1 cellular context compared by ENCODE assay signal in the genomic region with DNA sequence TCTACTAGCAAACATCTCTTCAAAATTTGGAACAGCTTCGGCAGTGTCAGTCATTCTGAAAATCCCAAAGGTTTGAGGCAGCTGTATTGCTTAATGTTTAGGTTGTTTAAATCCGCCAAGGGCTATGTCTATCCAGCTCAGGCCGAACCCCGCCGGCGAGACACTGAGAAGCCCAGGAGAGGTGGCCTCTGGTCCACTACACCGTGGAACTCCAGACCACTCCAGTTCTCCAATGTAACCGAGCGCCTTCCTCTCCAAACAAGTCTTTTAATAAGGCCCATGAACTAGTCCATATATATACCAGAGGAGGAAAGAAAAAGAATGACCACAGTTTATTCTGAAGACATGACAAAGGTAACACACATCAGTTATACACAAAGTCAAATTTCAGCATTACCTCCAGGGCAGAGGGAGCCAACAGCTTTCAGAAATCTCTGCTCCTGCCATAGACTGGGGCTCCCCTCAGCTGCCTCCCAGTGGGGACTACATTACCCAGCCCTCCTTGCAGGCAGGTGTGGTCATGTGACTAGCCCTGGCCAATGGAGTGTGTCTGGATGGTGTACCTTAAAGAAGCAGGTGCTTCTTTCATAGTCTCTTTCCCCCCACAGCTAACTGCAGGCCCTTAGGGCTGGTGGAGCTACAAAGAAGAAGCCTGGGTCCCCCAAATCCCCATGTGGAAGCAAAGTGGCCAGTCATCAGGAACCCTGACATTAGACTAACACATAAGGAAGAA.
A peak's percentile ranks its signal among the peaks of the same experiment; 100 is the strongest.
TF ChIP-seq lines count a peak whose summit lies in the region.

A gene (minus strand): TSS at position 255 of the 733 bp plus-strand sequence. CDS start 201 bp downstream, at position 54.

TF ChIP-seq in GM12878, 131 proteins besides CTCF, POLR2A, EP300 and RAD21 (continued from another document and continues in another):
- TF ChIP-seq, protein P1, sequence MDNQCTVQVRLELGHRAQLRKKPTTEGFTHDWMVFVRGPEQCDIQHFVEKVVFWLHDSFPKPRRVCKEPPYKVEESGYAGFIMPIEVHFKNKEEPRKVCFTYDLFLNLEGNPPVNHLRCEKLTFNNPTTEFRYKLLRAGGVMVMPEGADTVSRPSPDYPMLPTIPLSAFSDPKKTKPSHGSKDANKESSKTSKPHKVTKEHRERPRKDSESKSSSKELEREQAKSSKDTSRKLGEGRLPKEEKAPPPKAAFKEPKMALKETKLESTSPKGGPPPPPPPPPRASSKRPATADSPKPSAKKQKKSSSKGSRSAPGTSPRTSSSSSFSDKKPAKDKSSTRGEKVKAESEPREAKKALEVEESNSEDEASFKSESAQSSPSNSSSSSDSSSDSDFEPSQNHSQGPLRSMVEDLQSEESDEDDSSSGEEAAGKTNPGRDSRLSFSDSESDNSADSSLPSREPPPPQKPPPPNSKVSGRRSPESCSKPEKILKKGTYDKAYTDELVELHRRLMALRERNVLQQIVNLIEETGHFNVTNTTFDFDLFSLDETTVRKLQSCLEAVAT (IDR thresholded peaks at IDR 0.05), result no peak
- TF ChIP-seq, protein P2, sequence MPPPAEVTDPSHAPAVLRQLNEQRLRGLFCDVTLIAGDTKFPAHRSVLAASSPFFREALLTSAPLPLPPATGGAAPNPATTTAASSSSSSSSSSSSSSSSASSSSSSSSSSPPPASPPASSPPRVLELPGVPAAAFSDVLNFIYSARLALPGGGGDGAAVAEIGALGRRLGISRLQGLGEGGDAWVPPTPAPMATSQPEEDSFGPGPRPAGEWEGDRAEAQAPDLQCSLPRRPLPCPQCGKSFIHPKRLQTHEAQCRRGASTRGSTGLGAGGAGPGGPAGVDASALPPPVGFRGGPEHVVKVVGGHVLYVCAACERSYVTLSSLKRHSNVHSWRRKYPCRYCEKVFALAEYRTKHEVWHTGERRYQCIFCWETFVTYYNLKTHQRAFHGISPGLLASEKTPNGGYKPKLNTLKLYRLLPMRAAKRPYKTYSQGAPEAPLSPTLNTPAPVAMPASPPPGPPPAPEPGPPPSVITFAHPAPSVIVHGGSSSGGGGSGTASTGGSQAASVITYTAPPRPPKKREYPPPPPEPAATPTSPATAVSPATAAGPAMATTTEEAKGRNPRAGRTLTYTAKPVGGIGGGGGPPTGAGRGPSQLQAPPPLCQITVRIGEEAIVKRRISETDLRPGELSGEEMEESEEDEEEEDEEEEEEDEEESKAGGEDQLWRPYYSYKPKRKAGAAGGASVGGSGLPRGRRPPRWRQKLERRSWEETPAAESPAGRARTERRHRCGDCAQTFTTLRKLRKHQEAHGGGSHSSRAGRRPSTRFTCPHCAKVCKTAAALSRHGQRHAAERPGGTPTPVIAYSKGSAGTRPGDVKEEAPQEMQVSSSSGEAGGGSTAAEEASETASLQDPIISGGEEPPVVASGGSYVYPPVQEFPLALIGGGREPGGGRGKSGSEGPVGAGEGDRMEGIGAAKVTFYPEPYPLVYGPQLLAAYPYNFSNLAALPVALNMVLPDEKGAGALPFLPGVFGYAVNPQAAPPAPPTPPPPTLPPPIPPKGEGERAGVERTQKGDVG (CRISPR knock-in tag; IDR thresholded peaks at IDR 0.05), result no peak
- TF ChIP-seq, protein P3, sequence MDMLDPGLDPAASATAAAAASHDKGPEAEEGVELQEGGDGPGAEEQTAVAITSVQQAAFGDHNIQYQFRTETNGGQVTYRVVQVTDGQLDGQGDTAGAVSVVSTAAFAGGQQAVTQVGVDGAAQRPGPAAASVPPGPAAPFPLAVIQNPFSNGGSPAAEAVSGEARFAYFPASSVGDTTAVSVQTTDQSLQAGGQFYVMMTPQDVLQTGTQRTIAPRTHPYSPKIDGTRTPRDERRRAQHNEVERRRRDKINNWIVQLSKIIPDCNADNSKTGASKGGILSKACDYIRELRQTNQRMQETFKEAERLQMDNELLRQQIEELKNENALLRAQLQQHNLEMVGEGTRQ (IDR thresholded peaks at IDR 0.05; ENCODE audit: borderline replicate concordance, low read depth, low read length), result peak; percentile 79
- TF ChIP-seq RELA (IDR thresholded peaks at IDR 0.05; ENCODE audit: borderline replicate concordance, partially characterized antibody), result no peak
- TF ChIP-seq, protein P4, sequence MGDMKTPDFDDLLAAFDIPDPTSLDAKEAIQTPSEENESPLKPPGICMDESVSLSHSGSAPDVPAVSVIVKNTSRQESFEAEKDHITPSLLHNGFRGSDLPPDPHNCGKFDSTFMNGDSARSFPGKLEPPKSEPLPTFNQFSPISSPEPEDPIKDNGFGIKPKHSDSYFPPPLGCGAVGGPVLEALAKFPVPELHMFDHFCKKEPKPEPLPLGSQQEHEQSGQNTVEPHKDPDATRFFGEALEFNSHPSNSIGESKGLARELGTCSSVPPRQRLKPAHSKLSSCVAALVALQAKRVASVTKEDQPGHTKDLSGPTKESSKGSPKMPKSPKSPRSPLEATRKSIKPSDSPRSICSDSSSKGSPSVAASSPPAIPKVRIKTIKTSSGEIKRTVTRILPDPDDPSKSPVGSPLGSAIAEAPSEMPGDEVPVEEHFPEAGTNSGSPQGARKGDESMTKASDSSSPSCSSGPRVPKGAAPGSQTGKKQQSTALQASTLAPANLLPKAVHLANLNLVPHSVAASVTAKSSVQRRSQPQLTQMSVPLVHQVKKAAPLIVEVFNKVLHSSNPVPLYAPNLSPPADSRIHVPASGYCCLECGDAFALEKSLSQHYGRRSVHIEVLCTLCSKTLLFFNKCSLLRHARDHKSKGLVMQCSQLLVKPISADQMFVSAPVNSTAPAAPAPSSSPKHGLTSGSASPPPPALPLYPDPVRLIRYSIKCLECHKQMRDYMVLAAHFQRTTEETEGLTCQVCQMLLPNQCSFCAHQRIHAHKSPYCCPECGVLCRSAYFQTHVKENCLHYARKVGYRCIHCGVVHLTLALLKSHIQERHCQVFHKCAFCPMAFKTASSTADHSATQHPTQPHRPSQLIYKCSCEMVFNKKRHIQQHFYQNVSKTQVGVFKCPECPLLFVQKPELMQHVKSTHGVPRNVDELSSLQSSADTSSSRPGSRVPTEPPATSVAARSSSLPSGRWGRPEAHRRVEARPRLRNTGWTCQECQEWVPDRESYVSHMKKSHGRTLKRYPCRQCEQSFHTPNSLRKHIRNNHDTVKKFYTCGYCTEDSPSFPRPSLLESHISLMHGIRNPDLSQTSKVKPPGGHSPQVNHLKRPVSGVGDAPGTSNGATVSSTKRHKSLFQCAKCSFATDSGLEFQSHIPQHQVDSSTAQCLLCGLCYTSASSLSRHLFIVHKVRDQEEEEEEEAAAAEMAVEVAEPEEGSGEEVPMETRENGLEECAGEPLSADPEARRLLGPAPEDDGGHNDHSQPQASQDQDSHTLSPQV (IDR thresholded peaks at IDR 0.05), result no peak
- TF ChIP-seq, protein P5, sequence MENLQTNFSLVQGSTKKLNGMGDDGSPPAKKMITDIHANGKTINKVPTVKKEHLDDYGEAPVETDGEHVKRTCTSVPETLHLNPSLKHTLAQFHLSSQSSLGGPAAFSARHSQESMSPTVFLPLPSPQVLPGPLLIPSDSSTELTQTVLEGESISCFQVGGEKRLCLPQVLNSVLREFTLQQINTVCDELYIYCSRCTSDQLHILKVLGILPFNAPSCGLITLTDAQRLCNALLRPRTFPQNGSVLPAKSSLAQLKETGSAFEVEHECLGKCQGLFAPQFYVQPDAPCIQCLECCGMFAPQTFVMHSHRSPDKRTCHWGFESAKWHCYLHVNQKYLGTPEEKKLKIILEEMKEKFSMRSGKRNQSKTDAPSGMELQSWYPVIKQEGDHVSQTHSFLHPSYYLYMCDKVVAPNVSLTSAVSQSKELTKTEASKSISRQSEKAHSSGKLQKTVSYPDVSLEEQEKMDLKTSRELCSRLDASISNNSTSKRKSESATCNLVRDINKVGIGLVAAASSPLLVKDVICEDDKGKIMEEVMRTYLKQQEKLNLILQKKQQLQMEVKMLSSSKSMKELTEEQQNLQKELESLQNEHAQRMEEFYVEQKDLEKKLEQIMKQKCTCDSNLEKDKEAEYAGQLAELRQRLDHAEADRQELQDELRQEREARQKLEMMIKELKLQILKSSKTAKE (IDR thresholded peaks at IDR 0.05; ENCODE audit: low read depth, poor library complexity, severe bottlenecking), result no peak
- TF ChIP-seq EZH2 (IDR thresholded peaks at IDR 0.05; ENCODE audit: borderline replicate concordance, control insufficient read depth, low read depth, low read length), result no peak
- TF ChIP-seq ZSCAN29 (IDR thresholded peaks at IDR 0.05), result no peak
- no peak for TF ChIP-seq POLR2AphosphoS5 (IDR thresholded peaks at IDR 0.05; ENCODE audit: low read length)
- TF ChIP-seq SIN3A (IDR thresholded peaks at IDR 0.05; ENCODE audit: low read depth, low read length), result no peak
- TF ChIP-seq NFIC (IDR thresholded peaks at IDR 0.05; ENCODE audit: low read depth, low read length), result no peak
- no peak for TF ChIP-seq SRF (IDR thresholded peaks at IDR 0.05; ENCODE audit: low read depth in 2 of 2, low read length in 2 of 2)
- TF ChIP-seq, protein P6, sequence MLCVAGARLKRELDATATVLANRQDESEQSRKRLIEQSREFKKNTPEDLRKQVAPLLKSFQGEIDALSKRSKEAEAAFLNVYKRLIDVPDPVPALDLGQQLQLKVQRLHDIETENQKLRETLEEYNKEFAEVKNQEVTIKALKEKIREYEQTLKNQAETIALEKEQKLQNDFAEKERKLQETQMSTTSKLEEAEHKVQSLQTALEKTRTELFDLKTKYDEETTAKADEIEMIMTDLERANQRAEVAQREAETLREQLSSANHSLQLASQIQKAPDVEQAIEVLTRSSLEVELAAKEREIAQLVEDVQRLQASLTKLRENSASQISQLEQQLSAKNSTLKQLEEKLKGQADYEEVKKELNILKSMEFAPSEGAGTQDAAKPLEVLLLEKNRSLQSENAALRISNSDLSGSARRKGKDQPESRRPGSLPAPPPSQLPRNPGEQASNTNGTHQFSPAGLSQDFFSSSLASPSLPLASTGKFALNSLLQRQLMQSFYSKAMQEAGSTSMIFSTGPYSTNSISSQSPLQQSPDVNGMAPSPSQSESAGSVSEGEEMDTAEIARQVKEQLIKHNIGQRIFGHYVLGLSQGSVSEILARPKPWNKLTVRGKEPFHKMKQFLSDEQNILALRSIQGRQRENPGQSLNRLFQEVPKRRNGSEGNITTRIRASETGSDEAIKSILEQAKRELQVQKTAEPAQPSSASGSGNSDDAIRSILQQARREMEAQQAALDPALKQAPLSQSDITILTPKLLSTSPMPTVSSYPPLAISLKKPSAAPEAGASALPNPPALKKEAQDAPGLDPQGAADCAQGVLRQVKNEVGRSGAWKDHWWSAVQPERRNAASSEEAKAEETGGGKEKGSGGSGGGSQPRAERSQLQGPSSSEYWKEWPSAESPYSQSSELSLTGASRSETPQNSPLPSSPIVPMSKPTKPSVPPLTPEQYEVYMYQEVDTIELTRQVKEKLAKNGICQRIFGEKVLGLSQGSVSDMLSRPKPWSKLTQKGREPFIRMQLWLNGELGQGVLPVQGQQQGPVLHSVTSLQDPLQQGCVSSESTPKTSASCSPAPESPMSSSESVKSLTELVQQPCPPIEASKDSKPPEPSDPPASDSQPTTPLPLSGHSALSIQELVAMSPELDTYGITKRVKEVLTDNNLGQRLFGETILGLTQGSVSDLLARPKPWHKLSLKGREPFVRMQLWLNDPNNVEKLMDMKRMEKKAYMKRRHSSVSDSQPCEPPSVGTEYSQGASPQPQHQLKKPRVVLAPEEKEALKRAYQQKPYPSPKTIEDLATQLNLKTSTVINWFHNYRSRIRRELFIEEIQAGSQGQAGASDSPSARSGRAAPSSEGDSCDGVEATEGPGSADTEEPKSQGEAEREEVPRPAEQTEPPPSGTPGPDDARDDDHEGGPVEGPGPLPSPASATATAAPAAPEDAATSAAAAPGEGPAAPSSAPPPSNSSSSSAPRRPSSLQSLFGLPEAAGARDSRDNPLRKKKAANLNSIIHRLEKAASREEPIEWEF (IDR thresholded peaks at IDR 0.05; ENCODE audit: insufficient replicate concordance, low read depth, low read length), result no peak
- no peak for TF ChIP-seq CEBPB (IDR thresholded peaks at IDR 0.05; ENCODE audit: borderline replicate concordance in 1 of 2, low read depth in 2 of 2, low read length in 2 of 2)
- no peak for TF ChIP-seq PML (IDR thresholded peaks at IDR 0.05; ENCODE audit: low read length)
- no peak for TF ChIP-seq SREBF1 (IDR thresholded peaks at IDR 0.05; ENCODE audit: low read length)
- peak; percentile 88 for TF ChIP-seq SIX5 (IDR thresholded peaks at IDR 0.05; ENCODE audit: low read depth, low read length, severe bottlenecking)
- peak; percentile 52; the same call in 1 of the 2 replicates for TF ChIP-seq CREM (IDR thresholded peaks at IDR 0.05; ENCODE audit: low read depth)
- TF ChIP-seq CHD2 (IDR thresholded peaks at IDR 0.05; ENCODE audit: borderline replicate concordance, low read depth, low read length), result peak; percentile 47; the same call in 1 of the 2 replicates
- peak; percentile 74 for TF ChIP-seq YY1 (IDR thresholded peaks at IDR 0.05; ENCODE audit: low read depth, low read length)
- TF ChIP-seq, protein P7, sequence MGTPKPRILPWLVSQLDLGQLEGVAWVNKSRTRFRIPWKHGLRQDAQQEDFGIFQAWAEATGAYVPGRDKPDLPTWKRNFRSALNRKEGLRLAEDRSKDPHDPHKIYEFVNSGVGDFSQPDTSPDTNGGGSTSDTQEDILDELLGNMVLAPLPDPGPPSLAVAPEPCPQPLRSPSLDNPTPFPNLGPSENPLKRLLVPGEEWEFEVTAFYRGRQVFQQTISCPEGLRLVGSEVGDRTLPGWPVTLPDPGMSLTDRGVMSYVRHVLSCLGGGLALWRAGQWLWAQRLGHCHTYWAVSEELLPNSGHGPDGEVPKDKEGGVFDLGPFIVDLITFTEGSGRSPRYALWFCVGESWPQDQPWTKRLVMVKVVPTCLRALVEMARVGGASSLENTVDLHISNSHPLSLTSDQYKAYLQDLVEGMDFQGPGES (IDR thresholded peaks at IDR 0.05), result no peak
- TF ChIP-seq, protein P8, sequence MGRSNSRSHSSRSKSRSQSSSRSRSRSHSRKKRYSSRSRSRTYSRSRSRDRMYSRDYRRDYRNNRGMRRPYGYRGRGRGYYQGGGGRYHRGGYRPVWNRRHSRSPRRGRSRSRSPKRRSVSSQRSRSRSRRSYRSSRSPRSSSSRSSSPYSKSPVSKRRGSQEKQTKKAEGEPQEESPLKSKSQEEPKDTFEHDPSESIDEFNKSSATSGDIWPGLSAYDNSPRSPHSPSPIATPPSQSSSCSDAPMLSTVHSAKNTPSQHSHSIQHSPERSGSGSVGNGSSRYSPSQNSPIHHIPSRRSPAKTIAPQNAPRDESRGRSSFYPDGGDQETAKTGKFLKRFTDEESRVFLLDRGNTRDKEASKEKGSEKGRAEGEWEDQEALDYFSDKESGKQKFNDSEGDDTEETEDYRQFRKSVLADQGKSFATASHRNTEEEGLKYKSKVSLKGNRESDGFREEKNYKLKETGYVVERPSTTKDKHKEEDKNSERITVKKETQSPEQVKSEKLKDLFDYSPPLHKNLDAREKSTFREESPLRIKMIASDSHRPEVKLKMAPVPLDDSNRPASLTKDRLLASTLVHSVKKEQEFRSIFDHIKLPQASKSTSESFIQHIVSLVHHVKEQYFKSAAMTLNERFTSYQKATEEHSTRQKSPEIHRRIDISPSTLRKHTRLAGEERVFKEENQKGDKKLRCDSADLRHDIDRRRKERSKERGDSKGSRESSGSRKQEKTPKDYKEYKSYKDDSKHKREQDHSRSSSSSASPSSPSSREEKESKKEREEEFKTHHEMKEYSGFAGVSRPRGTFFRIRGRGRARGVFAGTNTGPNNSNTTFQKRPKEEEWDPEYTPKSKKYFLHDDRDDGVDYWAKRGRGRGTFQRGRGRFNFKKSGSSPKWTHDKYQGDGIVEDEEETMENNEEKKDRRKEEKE (IDR thresholded peaks at IDR 0.05), result no peak
- no peak for TF ChIP-seq WRNIP1 (IDR thresholded peaks at IDR 0.05; ENCODE audit: borderline replicate concordance, low read depth, low read length)
- TF ChIP-seq NFYA (IDR thresholded peaks at IDR 0.05; ENCODE audit: borderline replicate concordance, low read depth, low read length), result peak; percentile 81
